In the genomic region with DNA sequence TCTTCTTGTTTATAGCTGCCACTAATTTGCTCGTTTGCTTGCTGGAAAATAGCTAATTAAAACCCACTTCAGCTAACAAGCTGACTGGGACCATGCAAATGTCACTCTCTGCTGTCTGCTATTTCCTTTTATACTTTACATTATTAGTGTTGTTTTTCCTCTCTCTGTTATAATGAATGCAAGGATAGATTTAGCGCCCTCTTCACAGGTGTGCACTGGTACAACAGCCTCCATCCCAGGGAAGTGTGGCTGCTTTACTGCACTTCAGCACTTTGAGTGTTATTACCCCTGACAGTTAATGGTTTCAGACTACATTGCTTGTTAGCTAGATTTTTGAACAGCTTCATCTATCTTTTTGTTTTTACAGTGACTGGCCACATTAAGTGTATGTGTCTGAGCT, we compare ENCODE assay signal across 22 cellular contexts.
"Had no signal": no experiment of that assay in that cellular context is flagged by ENCODE, and none has a peak within 500 bp of the region (broad histone marks: within the 10 kb centered on the region; RNA-seq: fewer than 3 reads in every experiment).

No MANE protein-coding gene starts in this region.

- H3K27ac ChIP-seq: breast epithelium, esophagus muscularis mucosa, foreskin keratinocyte, heart right ventricle, right lobe of liver, thoracic aorta had no signal

- H3K36me3 ChIP-seq: breast epithelium, esophagus muscularis mucosa, heart right ventricle, right lobe of liver, thoracic aorta had no signal

- H3K27me3 ChIP-seq: breast epithelium, foreskin keratinocyte, heart right ventricle, right lobe of liver had no signal

- H3K4me3 ChIP-seq: breast epithelium, esophagus muscularis mucosa, heart right ventricle, mucosa of descending colon, right lobe of liver, thoracic aorta had no signal

- H3K4me1 Mint-ChIP-seq: central memory CD8-positive, alpha-beta T cell had no signal

- H3K27ac Mint-ChIP-seq: activated naive CD4-positive, alpha-beta T cell treated with anti-CD3 and anti-CD28 coated beads, Interleukin-2, amount 50 U/mL, for 72 hours; activated T-cell treated with anti-CD3 and anti-CD28 coated beads, Interleukin-2, amount 50 U/mL, for 72 hours; dendritic cell treated with granulocyte-macrophage colony-stimulating factor and Interleukin-4, amounts not matched to agents 40 ng/mL and 50 ng/mL, for 4 days; endodermal cell; natural killer cell treated with Interleukin-12 subunit alpha and Interleukin-12 subunit beta and Interleukin-15 and Interleukin-18, amount 100 ng/mL, for 72 hours had no signal

- H3K9me3 ChIP-seq: esophagus muscularis mucosa, mucosa of descending colon, right lobe of liver, thoracic aorta had no signal

- ATAC-seq: activated naive CD4-positive, alpha-beta T cell treated with anti-CD3 and anti-CD28 coated beads, Interleukin-2, amount 50 U/mL, for 72 hours; activated T-cell treated with anti-CD3 and anti-CD28 coated beads, Interleukin-2, amount 50 U/mL, for 72 hours; foreskin keratinocyte; heart right ventricle; left ventricle myocardium superior; mucosa of descending colon; natural killer cell treated with Interleukin-12 subunit alpha and Interleukin-12 subunit beta and Interleukin-15 and Interleukin-18, amount 100 ng/mL, for 72 hours; right lobe of liver; stimulated activated naive CD8-positive, alpha-beta T cell treated with anti-CD3 and anti-CD28 coated beads, Interleukin-15, Interleukin-2, amounts not matched to agents 100 U/mL and 50 U/mL, for 24 hours had no signal

- DNase-seq: activated CD4-positive, alpha-beta T cell treated with anti-CD3 and anti-CD28 coated beads for 4 hours; activated CD4-positive, alpha-beta T cell treated with anti-CD3 and anti-CD28 coated beads, Interleukin-2, amount 50 U/mL, for 4 hours; activated naive CD4-positive, alpha-beta T cell; activated T-cell treated with anti-CD3 and anti-CD28 coated beads for 4 hours; activated T-cell treated with anti-CD3 and anti-CD28 coated beads, Interleukin-2, amount 50 U/mL, for 72 hours; endodermal cell; foreskin keratinocyte; heart right ventricle; left ventricle myocardium superior; mucosa of descending colon; posterior cingulate gyrus; right lobe of liver; stimulated activated CD4-positive, alpha-beta T cell treated with anti-CD3 and anti-CD28 coated beads, Interleukin-2, amount 100 ng/mL, for 48 hours; stimulated activated naive CD8-positive, alpha-beta T cell treated with anti-CD3 and anti-CD28 coated beads, Interleukin-15, Interleukin-2, amounts not matched to agents 100 U/mL and 50 U/mL, for 24 hours; trophoblast cell had no signal

- H3K4me3 Mint-ChIP-seq: activated T-cell treated with anti-CD3 and anti-CD28 coated beads, Interleukin-2, amount 50 U/mL, for 72 hours; central memory CD8-positive, alpha-beta T cell; dendritic cell treated with granulocyte-macrophage colony-stimulating factor and Interleukin-4, amounts not matched to agents 40 ng/mL and 50 ng/mL, for 4 days; endodermal cell; natural killer cell treated with Interleukin-12 subunit alpha and Interleukin-12 subunit beta and Interleukin-15 and Interleukin-18, amount 100 ng/mL, for 72 hours had no signal

- H3K27me3 Mint-ChIP-seq: central memory CD8-positive, alpha-beta T cell; dendritic cell treated with granulocyte-macrophage colony-stimulating factor and Interleukin-4, amounts not matched to agents 40 ng/mL and 50 ng/mL, for 4 days; natural killer cell treated with Interleukin-12 subunit alpha and Interleukin-12 subunit beta and Interleukin-15 and Interleukin-18, amount 100 ng/mL, for 72 hours had no signal

- H3K4me1 ChIP-seq: breast epithelium, esophagus muscularis mucosa, foreskin keratinocyte, heart right ventricle, right lobe of liver had no signal
